In the genomic region with DNA sequence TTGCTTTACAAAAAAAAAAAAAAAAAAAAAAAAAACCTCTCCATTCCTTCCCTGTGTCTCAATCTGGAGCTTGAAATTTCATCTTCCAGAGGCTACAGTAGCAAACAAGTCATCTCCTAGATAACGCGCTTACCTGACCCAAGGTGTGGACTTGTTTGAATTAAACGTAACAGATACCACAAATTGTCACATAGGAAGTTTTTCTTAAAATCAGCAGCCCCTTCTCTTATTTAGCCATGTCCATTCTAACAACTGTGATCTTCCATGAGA, we compare ENCODE assay signal across 13 cellular contexts. TPM values are rescaled to one million over a fixed set of nuclear protein-coding genes. Genes with fewer than 3 reads are reported as not detected.
DNase-seq lines count a peak whose midpoint lies in the region; ATAC-seq and TF ChIP-seq lines count a peak whose summit lies in the region.
"Had no signal": no experiment of that assay in that cellular context is flagged by ENCODE, and none has a peak within 500 bp of the region (broad histone marks: within the 10 kb centered on the region; RNA-seq: fewer than 3 reads in every experiment).

No MANE protein-coding gene starts in this region.

- no peak for TF ChIP-seq CTCF in WTC11 (IDR thresholded peaks at IDR 0.05)
- TF ChIP-seq CTCF in coronary artery (IDR thresholded peaks at IDR 0.05): no peak

- intact Hi-C loops in activated CD4-positive, alpha-beta T cell treated with anti-CD3 and anti-CD28 coated beads for 36 hours (cut with DNase I, micrococcal nuclease): loop anchor here in 1 of 2 experiments (2.0 kb wide), 1 partner anchor 51 kb away; no protein-coding TSS in a partner anchor

- POLR2A ChIA-PET in activated CD4-positive, alpha-beta T cell treated with anti-CD3 and anti-CD28 coated beads for 36 hours (lab: Charles Lee): interaction anchor here (1.2 to 2.3 kb wide), 4 partner anchors 14 to 26 kb away, joined by 4 to 11 read pairs (median 6); a partner anchor contains a TSS
- POLR2A ChIA-PET in WTC11 (lab: Charles Lee): no interaction called here

- peaks cover 57% of the 10 kb centered on the region for H3K4me1 Mint-ChIP-seq in activated CD4-positive, alpha-beta T cell treated with anti-CD3 and anti-CD28 coated beads for 36 hours
- peaks cover 55% of the 10 kb centered on the region for H3K4me1 Mint-ChIP-seq in WTC11
- H3K4me1 Mint-ChIP-seq in stimulated activated naive B cell treated with anti-CD40 and anti-IgM and Interleukin-4, amounts not matched to agents 10 μg/mL and 1 μg/mL and 100 μg/mL, for 72 hours: peaks cover 41 to 63% of the 10 kb centered on the region in 2 donors

- H3K27ac ChIP-seq in iPS-18a (ENCODE audit: low read length) (no peak overlapping the region), coronary artery (no peak overlapping the region)

- ATAC-seq in activated CD4-positive, alpha-beta T cell treated with anti-CD3 and anti-CD28 coated beads for 36 hours: no peak
- ATAC-seq in WTC11: no peak
- no peak for ATAC-seq in stimulated activated naive B cell treated with anti-CD40 and anti-IgM and Interleukin-4, amounts not matched to agents 10 μg/mL and 1 μg/mL and 100 μg/mL, for 72 hours (replicated peaks)
- ATAC-seq in HG03039 (IDR thresholded peaks at IDR 0.05; ENCODE audit: unreplicated experiment): no peak
- no peak for ATAC-seq in GM18517 (IDR thresholded peaks at IDR 0.05; ENCODE audit: unreplicated experiment)

- peaks cover 46% of the 10 kb centered on the region for H3K36me3 Mint-ChIP-seq in activated CD4-positive, alpha-beta T cell treated with anti-CD3 and anti-CD28 coated beads for 36 hours (ENCODE audit: low read depth)
- no peaks in the 10 kb centered on the region for H3K36me3 Mint-ChIP-seq in WTC11
- H3K36me3 Mint-ChIP-seq in stimulated activated naive B cell treated with anti-CD40 and anti-IgM and Interleukin-4, amounts not matched to agents 10 μg/mL and 1 μg/mL and 100 μg/mL, for 72 hours: peaks cover 4 to 22% of the 10 kb centered on the region in 2 donors

- peak overlapping the region; percentile 79 for H3K4me3 ChIP-seq in iPS-18a (ENCODE audit: low read length)
- H3K4me3 ChIP-seq in coronary artery: no peak overlapping the region

- peak overlapping the region; percentile 57 for H3K9ac ChIP-seq in iPS-18a (ENCODE audit: low read length)

- no peaks in the 10 kb centered on the region for H3K9me3 Mint-ChIP-seq in activated CD4-positive, alpha-beta T cell treated with anti-CD3 and anti-CD28 coated beads for 36 hours (ENCODE audit: low read depth)
- no peaks in the 10 kb centered on the region for H3K9me3 Mint-ChIP-seq in WTC11
- H3K9me3 Mint-ChIP-seq in stimulated activated naive B cell treated with anti-CD40 and anti-IgM and Interleukin-4, amounts not matched to agents 10 μg/mL and 1 μg/mL and 100 μg/mL, for 72 hours: no peaks in the 10 kb centered on the region
- H3K9me3 Mint-ChIP-seq: dendritic cell treated with granulocyte-macrophage colony-stimulating factor and Interleukin-4, amounts not matched to agents 40 ng/mL and 50 ng/mL, for 4 days had no signal

- peaks cover 32% of the 10 kb centered on the region for H3K4me1 ChIP-seq in iPS-18a (ENCODE audit: control insufficient read depth, low read depth, low read length)

- H3K27ac Mint-ChIP-seq in activated CD4-positive, alpha-beta T cell treated with anti-CD3 and anti-CD28 coated beads for 36 hours: peak overlapping the region; percentile 97
- no peak overlapping the region for H3K27ac Mint-ChIP-seq in WTC11
- H3K27ac Mint-ChIP-seq in stimulated activated naive B cell treated with anti-CD40 and anti-IgM and Interleukin-4, amounts not matched to agents 10 μg/mL and 1 μg/mL and 100 μg/mL, for 72 hours: peak overlapping the region; percentile 6
- H3K27ac Mint-ChIP-seq: dendritic cell treated with granulocyte-macrophage colony-stimulating factor and Interleukin-4, amounts not matched to agents 40 ng/mL and 50 ng/mL, for 4 days had no signal

- DNase-seq in activated CD4-positive, alpha-beta T cell treated with anti-CD3 and anti-CD28 coated beads for 36 hours: no peak
- DNase-seq in activated CD4-positive, alpha-beta T cell treated with anti-CD3 and anti-CD28 coated beads, Interleukin-2, amount 50 U/mL, for 48 hours: no peak
- DNase-seq in WTC11 (ENCODE audit: low spot score): no peak
- no peak for DNase-seq in stimulated activated naive B cell treated with anti-CD40 and anti-IgM and Interleukin-4, amounts not matched to agents 10 μg/mL and 1 μg/mL and 100 μg/mL, for 72 hours
- DNase-seq in coronary artery (ENCODE audit: low spot score): no peak
- DNase-seq: ACHN, MV-4-11, NCI-H748 treated with DMSO at 0.1 percent for 48 hours, SW 1271 had no signal

- H3K27me3 ChIP-seq in iPS-18a (ENCODE audit: control insufficient read depth, insufficient read depth, low read length): no peaks in the 10 kb centered on the region

- H3K4me3 Mint-ChIP-seq in activated CD4-positive, alpha-beta T cell treated with anti-CD3 and anti-CD28 coated beads for 36 hours: peak overlapping the region; percentile 94
- H3K4me3 Mint-ChIP-seq in WTC11: peak overlapping the region; percentile 86
- peak overlapping the region; percentile 84 to 91 for H3K4me3 Mint-ChIP-seq in stimulated activated naive B cell treated with anti-CD40 and anti-IgM and Interleukin-4, amounts not matched to agents 10 μg/mL and 1 μg/mL and 100 μg/mL, for 72 hours
- H3K4me3 Mint-ChIP-seq: dendritic cell treated with granulocyte-macrophage colony-stimulating factor and Interleukin-4, amounts not matched to agents 40 ng/mL and 50 ng/mL, for 4 days had no signal

- no peaks in the 10 kb centered on the region for H3K27me3 Mint-ChIP-seq in activated CD4-positive, alpha-beta T cell treated with anti-CD3 and anti-CD28 coated beads for 36 hours
- H3K27me3 Mint-ChIP-seq in WTC11 (ENCODE audit: low read depth): peaks cover 6% of the 10 kb centered on the region
- no peaks in the 10 kb centered on the region for H3K27me3 Mint-ChIP-seq in stimulated activated naive B cell treated with anti-CD40 and anti-IgM and Interleukin-4, amounts not matched to agents 10 μg/mL and 1 μg/mL and 100 μg/mL, for 72 hours

- CTCF ChIA-PET in activated CD4-positive, alpha-beta T cell treated with anti-CD3 and anti-CD28 coated beads for 36 hours (lab: Charles Lee): interaction anchor here (0.6 to 1.8 kb wide), 6 partner anchors 17 to 285 kb away, joined by 3 to 9 read pairs (median 3); no protein-coding TSS in a partner anchor
- CTCF ChIA-PET in WTC11 (lab: Charles Lee): interaction anchor here (0.6 to 2.2 kb wide), 5 partner anchors 38 to 938 kb away, joined by 3 to 19 read pairs (median 4); a partner anchor contains a TSS

- no peaks in the 10 kb centered on the region for H3K36me3 ChIP-seq in iPS-18a (ENCODE audit: control insufficient read depth, low read depth, low read length)

- H3K9me3 ChIP-seq in iPS-18a (ENCODE audit: control insufficient read depth, low read depth, low read length): no peaks in the 10 kb centered on the region

TF ChIP-seq in WTC11, 78 proteins besides CTCF, POLR2A, EP300 and RAD21 (continues in another document):
- no peak for TF ChIP-seq GABPB1 (CRISPR knock-in tag; IDR thresholded peaks at IDR 0.05)
- no peak for TF ChIP-seq SMAD4 (CRISPR knock-in tag; IDR thresholded peaks at IDR 0.05)
- no peak for TF ChIP-seq JUN (CRISPR knock-in tag; IDR thresholded peaks at IDR 0.05)
- TF ChIP-seq, protein P1, sequence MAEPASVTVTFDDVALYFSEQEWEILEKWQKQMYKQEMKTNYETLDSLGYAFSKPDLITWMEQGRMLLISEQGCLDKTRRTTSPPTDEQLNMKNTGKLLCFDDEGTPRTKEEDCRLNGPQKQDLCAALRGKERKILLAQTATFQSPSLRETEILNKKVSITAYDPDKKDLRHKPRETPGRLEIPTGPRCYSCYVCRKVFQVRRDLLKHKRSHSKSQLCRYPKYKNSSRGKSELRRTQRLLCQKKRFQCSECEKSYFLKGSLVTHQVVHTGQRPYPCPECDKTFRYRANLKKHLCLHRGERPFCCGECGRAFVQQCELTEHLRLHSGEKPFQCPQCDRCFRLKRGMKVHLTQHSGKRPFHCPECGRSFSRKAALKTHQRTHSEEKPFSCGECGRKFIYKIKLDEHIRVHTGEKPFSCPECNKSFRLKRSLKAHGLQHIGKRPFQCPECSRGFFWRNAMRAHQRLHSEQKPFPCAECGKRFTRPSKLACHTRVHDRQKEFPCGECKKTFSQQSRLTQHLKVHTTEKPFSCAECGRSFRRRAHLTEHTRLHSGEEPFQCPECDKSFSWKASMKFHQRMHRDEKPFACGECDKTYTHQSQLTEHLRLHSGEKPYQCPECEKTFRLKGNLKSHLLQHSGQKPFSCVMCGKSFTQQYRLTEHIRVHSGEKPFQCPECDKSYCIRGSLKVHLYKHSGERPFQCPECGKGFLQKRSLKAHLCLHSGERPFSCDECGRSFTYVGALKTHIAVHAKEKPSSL (CRISPR knock-in tag; conservative IDR thresholded peaks at IDR 0.05): no peak
- TF ChIP-seq, protein P2, sequence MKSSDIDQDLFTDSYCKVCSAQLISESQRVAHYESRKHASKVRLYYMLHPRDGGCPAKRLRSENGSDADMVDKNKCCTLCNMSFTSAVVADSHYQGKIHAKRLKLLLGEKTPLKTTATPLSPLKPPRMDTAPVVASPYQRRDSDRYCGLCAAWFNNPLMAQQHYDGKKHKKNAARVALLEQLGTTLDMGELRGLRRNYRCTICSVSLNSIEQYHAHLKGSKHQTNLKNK (CRISPR knock-in tag; IDR thresholded peaks at IDR 0.05): no peak
- TF ChIP-seq NR2C2 (CRISPR knock-in tag; IDR thresholded peaks at IDR 0.05): no peak
- no peak for TF ChIP-seq ETV6 (CRISPR knock-in tag; IDR thresholded peaks at IDR 0.05)
- TF ChIP-seq, protein P3, sequence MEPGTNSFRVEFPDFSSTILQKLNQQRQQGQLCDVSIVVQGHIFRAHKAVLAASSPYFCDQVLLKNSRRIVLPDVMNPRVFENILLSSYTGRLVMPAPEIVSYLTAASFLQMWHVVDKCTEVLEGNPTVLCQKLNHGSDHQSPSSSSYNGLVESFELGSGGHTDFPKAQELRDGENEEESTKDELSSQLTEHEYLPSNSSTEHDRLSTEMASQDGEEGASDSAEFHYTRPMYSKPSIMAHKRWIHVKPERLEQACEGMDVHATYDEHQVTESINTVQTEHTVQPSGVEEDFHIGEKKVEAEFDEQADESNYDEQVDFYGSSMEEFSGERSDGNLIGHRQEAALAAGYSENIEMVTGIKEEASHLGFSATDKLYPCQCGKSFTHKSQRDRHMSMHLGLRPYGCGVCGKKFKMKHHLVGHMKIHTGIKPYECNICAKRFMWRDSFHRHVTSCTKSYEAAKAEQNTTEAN (CRISPR knock-in tag; IDR thresholded peaks at IDR 0.05): no peak
- TF ChIP-seq ZNF232 (CRISPR knock-in tag; IDR thresholded peaks at IDR 0.05): no peak
- TF ChIP-seq, protein P4, sequence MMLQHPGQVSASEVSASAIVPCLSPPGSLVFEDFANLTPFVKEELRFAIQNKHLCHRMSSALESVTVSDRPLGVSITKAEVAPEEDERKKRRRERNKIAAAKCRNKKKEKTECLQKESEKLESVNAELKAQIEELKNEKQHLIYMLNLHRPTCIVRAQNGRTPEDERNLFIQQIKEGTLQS (CRISPR knock-in tag; conservative IDR thresholded peaks at IDR 0.05): no peak
- no peak for TF ChIP-seq CREM (CRISPR knock-in tag; IDR thresholded peaks at IDR 0.05)

RNA-seq across cellular contexts. Expression of a gene that starts 2.0 kb away (rescaled TPM):
- 100 to 1,000 TPM; 162 to 203 TPM for total RNA-seq in activated CD4-positive, alpha-beta T cell treated with anti-CD3 and anti-CD28 coated beads for 36 hours
- 36.4 to 42.2 TPM (median 37.9 TPM) in 3 replicates for total RNA-seq in WTC11 (2021)

RNA-seq across cellular contexts. Expression of a gene that starts 14.1 kb away (rescaled TPM):
- total RNA-seq in activated CD4-positive, alpha-beta T cell treated with anti-CD3 and anti-CD28 coated beads for 36 hours: 100 to 1,000 TPM; 178 to 203 TPM
- total RNA-seq in WTC11 (2021): 6.6 to 10.9 TPM (median 9.7 TPM) in 3 replicates

Comparison
In these comparisons a context has a peak if more than half of its experiments do, and no peak if none do; other contexts are left out.
1. RNA of a gene that starts 14.1 kb away (total RNA-seq): 178 to 203 TPM in activated CD4-positive, alpha-beta T cell treated with anti-CD3 and anti-CD28 coated beads for 36 hours; 6.6 to 10.9 TPM in WTC11; every median in the first group is over 10 times any median in the second.
2. Peak in every context shown above with its lines, with median percentiles within 50 percentile points of each other: H3K4me3 Mint-ChIP-seq.